ENCODE assay signal across 12 cellular contexts in the genomic region with DNA sequence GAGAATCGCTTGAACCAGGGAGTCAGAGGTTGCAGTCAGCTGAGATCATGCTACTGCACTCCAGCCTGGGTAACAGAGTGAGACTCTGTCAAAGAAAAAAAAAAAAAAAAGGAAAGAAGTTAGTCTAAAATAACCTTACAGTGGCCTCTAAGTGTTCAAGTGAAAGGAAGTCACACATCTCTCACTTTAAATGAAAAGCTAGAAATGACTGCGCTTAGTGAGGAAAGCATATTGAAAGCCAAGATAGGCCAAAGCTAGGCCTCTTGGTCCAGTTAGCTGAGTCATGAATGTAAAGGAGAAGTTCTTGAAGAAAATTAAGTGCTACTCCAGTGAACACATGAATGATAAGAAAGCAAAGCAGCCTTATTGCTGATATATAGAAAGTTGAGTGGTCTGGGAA. TPM values are rescaled to one million over a fixed set of nuclear protein-coding genes. Genes with fewer than 3 reads are reported as not detected.
DNase-seq lines count a peak whose midpoint lies in the region; ATAC-seq and TF ChIP-seq lines count a peak whose summit lies in the region.
"Had no signal": no experiment of that assay in that cellular context is flagged by ENCODE, and none has a peak within 500 bp of the region (broad histone marks: within the 10 kb centered on the region; RNA-seq: fewer than 3 reads in every experiment).

No MANE protein-coding gene starts in this region.

- H3K27ac Mint-ChIP-seq in CD8-positive, alpha-beta T cell, result no peak overlapping the region
- H3K27ac Mint-ChIP-seq: activated T-helper 2 cell treated with anti-CD3 and anti-CD28 coated beads, Interferon-gamma antibody, Interleukin-2, Interleukin-4, amounts not matched to agents 10 μg/mL and 5 μg/mL and 100 μg/mL, durations not matched to agents 14 hours and 24 hours and 36 hours; HFFc6 had no signal

- H3K27me3 Mint-ChIP-seq in CD8-positive, alpha-beta T cell (ENCODE audit: low read depth), result no peaks in the 10 kb centered on the region

- peaks cover 7% of the 10 kb centered on the region for H3K9me3 Mint-ChIP-seq in CD8-positive, alpha-beta T cell
- H3K9me3 Mint-ChIP-seq: HFFc6 had no signal

- H3K27ac ChIP-seq in gastroesophageal sphincter, result peak overlapping the region in 3 of 4 donors; percentile 15 to 35 (median 29)
- no peak overlapping the region for H3K27ac ChIP-seq in CD8-positive, alpha-beta T cell (ENCODE audit: low read depth, low read length)

- TF ChIP-seq POLR2A in gastroesophageal sphincter (IDR thresholded peaks at IDR 0.05), result no peak

- H3K36me3 Mint-ChIP-seq in CD8-positive, alpha-beta T cell, result peaks cover 2% of the 10 kb centered on the region

- H3K4me3 Mint-ChIP-seq in CD8-positive, alpha-beta T cell, result no peak overlapping the region
- H3K4me3 Mint-ChIP-seq: HFFc6 had no signal

- no peaks in the 10 kb centered on the region for H3K9me3 ChIP-seq in gastroesophageal sphincter
- no peaks in the 10 kb centered on the region for H3K9me3 ChIP-seq in CD8-positive, alpha-beta T cell (ENCODE audit: low read length)

- POLR2A ChIA-PET in CD8-positive, alpha-beta T cell (lab: Charles Lee), result no interaction called here

- 88 to 100% methylated on average over 1 to 2 of the region's 2 CpGs for WGBS in gastroesophageal sphincter (ENCODE audit: low coverage in 1 of 2), 2 donors

- ATAC-seq in GM18868 (IDR thresholded peaks at IDR 0.05; ENCODE audit: unreplicated experiment) (peak; percentile 85), GM21529 (IDR thresholded peaks at IDR 0.05; ENCODE audit: unreplicated experiment) (peak; percentile 95), HG03342 (IDR thresholded peaks at IDR 0.05; ENCODE audit: unreplicated experiment) (peak; percentile 95), gastroesophageal sphincter (no peak), GM19397 (IDR thresholded peaks at IDR 0.05; ENCODE audit: unreplicated experiment) (no peak)
- no peak for ATAC-seq in CD8-positive, alpha-beta T cell

- peaks cover 8 to 75% (median 16%) of the 10 kb centered on the region in 3 donors for H3K4me1 ChIP-seq in gastroesophageal sphincter
- H3K4me1 ChIP-seq in CD8-positive, alpha-beta T cell (ENCODE audit: insufficient read depth, low read length), result no peaks in the 10 kb centered on the region

- intact Hi-C loops in CD8-positive, alpha-beta T cell (cut with DNase I, micrococcal nuclease), result no loop called here

- TF ChIP-seq EP300 in gastroesophageal sphincter (IDR thresholded peaks at IDR 0.05), result no peak

- no peak for TF ChIP-seq CTCF in gastroesophageal sphincter (IDR thresholded peaks at IDR 0.05)
- TF ChIP-seq CTCF in CD8-positive, alpha-beta T cell (IDR thresholded peaks at IDR 0.05), result no peak

- DNase-seq in effector CD8-positive, alpha-beta T cell (lab: John Stamatoyannopoulos, UW), result no peak
- DNase-seq in CD8-positive, alpha-beta T cell, result no peak
- DNase-seq in DMS153 (lab: John Stamatoyannopoulos, UW), result no peak
- DNase-seq: DND-41, HFFc6, NCI-H2029 treated with DMSO at 0.1 percent for 48 hours had no signal

- H3K36me3 ChIP-seq in gastroesophageal sphincter, result no peaks in the 10 kb centered on the region
- H3K36me3 ChIP-seq in CD8-positive, alpha-beta T cell (ENCODE audit: insufficient read depth, low read length), result no peaks in the 10 kb centered on the region

- peaks cover 6% of the 10 kb centered on the region for H3K4me1 Mint-ChIP-seq in CD8-positive, alpha-beta T cell (ENCODE audit: low read depth)

- no peaks in the 10 kb centered on the region for H3K27me3 ChIP-seq in gastroesophageal sphincter
- H3K27me3 ChIP-seq in CD8-positive, alpha-beta T cell (ENCODE audit: insufficient read depth, low read length), result no peaks in the 10 kb centered on the region

- H3K4me3 ChIP-seq in gastroesophageal sphincter, result no peak overlapping the region
- no peak overlapping the region for H3K4me3 ChIP-seq in CD8-positive, alpha-beta T cell (ENCODE audit: low read depth, low read length)

- CTCF ChIA-PET in CD8-positive, alpha-beta T cell (lab: Charles Lee), result no interaction called here

RNA-seq across cellular contexts. Expression of a gene that starts 38.1 kb away (rescaled TPM):
- 100 to 1,000 TPM; 219 to 326 (median 240) TPM for total RNA-seq in gastroesophageal sphincter
- total RNA-seq in CD8-positive, alpha-beta T cell, result 1 to 10 TPM; 4.6 to 7.3 TPM

RNA-seq across cellular contexts. Expression of a gene that starts 38.1 kb away (rescaled TPM):
- 10 to 100 TPM; 49.4 to 78.0 (median 59.0) TPM for total RNA-seq in gastroesophageal sphincter
- 10 to 100 TPM; 13.4 to 13.7 TPM for total RNA-seq in CD8-positive, alpha-beta T cell

Comparison
In these comparisons a context has a peak if more than half of its experiments do, and no peak if none do; other contexts are left out.
1. ATAC-seq: peak in GM18868 (single experiment), GM21529 (single experiment) and HG03342 (single experiment); none in gastroesophageal sphincter (single experiment), CD8-positive, alpha-beta T cell (single experiment) and GM19397 (single experiment).
2. RNA of a gene that starts 38.1 kb away (total RNA-seq): 219 to 326 TPM in gastroesophageal sphincter; 4.6 to 7.3 TPM in CD8-positive, alpha-beta T cell; every median in the first group is over 10 times any median in the second.